ENCODE assay signal across 8 cellular contexts in genomic region chr1:160544647-160545046, GRCh38. TPM values are rescaled to one million over a fixed set of nuclear protein-coding genes. Genes with fewer than 3 reads are reported as not detected.
DNase-seq lines count a peak whose midpoint lies in the region; ATAC-seq and TF ChIP-seq lines count a peak whose summit lies in the region.

No MANE protein-coding gene starts in this region.

- H3K36me3 ChIP-seq in upper lobe of right lung, result no peaks in the 10 kb centered on the region

- H3K27ac ChIP-seq in upper lobe of right lung, result no peak overlapping the region

- H3K4me3 ChIP-seq in epithelial cell of proximal tubule (ENCODE audit: low read depth, low read length) (no peak overlapping the region), upper lobe of right lung (no peak overlapping the region)

- intact Hi-C loops in upper lobe of right lung (cut with DNase I), result no loop called here

- TF ChIP-seq CTCF in epithelial cell of proximal tubule (conservative IDR thresholded peaks at IDR 0.05; ENCODE audit: low read depth, low read length) (peak; percentile 69), upper lobe of right lung (IDR thresholded peaks at IDR 0.05) (peak; percentile 34)

- H3K4me1 Mint-ChIP-seq in stimulated activated naive CD8-positive, alpha-beta T cell treated with anti-CD3 and anti-CD28 coated beads, Interleukin-15, Interleukin-2, amounts not matched to agents 100 ng/mL and 50 ng/mL, for 24 hours (ENCODE audit: low read depth), result peaks cover 76% of the 10 kb centered on the region

- no peak for DNase-seq in stimulated activated naive CD8-positive, alpha-beta T cell treated with anti-CD3 and anti-CD28 coated beads, Interleukin-15, Interleukin-2, amounts not matched to agents 100 U/mL and 50 U/mL, for 24 hours
- DNase-seq in RKO (ENCODE audit: low spot score), result peak; percentile 35
- no peak for DNase-seq in epithelial cell of proximal tubule (ENCODE audit: low read depth)
- no peak for DNase-seq in upper lobe of right lung

- ATAC-seq in stimulated activated naive CD8-positive, alpha-beta T cell treated with anti-CD3 and anti-CD28 coated beads, Interleukin-15, Interleukin-2, amounts not matched to agents 100 U/mL and 50 U/mL, for 24 hours, result no peak
- ATAC-seq in upper lobe of right lung (no peak), HG03196 (IDR thresholded peaks at IDR 0.05; ENCODE audit: unreplicated experiment) (no peak), GM18868 (IDR thresholded peaks at IDR 0.05; ENCODE audit: unreplicated experiment) (no peak), GM21723 (IDR thresholded peaks at IDR 0.05; ENCODE audit: unreplicated experiment) (no peak)

- peaks cover 38% of the 10 kb centered on the region for H3K36me3 Mint-ChIP-seq in stimulated activated naive CD8-positive, alpha-beta T cell treated with anti-CD3 and anti-CD28 coated beads, Interleukin-15, Interleukin-2, amounts not matched to agents 100 ng/mL and 50 ng/mL, for 24 hours (ENCODE audit: low read depth)

- H3K4me1 ChIP-seq in upper lobe of right lung, result peaks cover 8% of the 10 kb centered on the region

- H3K27ac Mint-ChIP-seq in stimulated activated naive CD8-positive, alpha-beta T cell treated with anti-CD3 and anti-CD28 coated beads, Interleukin-15, Interleukin-2, amounts not matched to agents 100 ng/mL and 50 ng/mL, for 24 hours, result peak overlapping the region; percentile 80

- no peaks in the 10 kb centered on the region for H3K27me3 ChIP-seq in upper lobe of right lung

- H3K9me3 Mint-ChIP-seq in stimulated activated naive CD8-positive, alpha-beta T cell treated with anti-CD3 and anti-CD28 coated beads, Interleukin-15, Interleukin-2, amounts not matched to agents 100 ng/mL and 50 ng/mL, for 24 hours, result no peaks in the 10 kb centered on the region

- no peaks in the 10 kb centered on the region for H3K27me3 Mint-ChIP-seq in stimulated activated naive CD8-positive, alpha-beta T cell treated with anti-CD3 and anti-CD28 coated beads, Interleukin-15, Interleukin-2, amounts not matched to agents 100 ng/mL and 50 ng/mL, for 24 hours

- no peaks in the 10 kb centered on the region for H3K9me3 ChIP-seq in upper lobe of right lung

- H3K4me3 Mint-ChIP-seq in stimulated activated naive CD8-positive, alpha-beta T cell treated with anti-CD3 and anti-CD28 coated beads, Interleukin-15, Interleukin-2, amounts not matched to agents 100 ng/mL and 50 ng/mL, for 24 hours, result no peak overlapping the region

RNA-seq across cellular contexts. Expression of gene SLAMF6, which starts 21.6 kb away (rescaled TPM):
- total RNA-seq in epithelial cell of proximal tubule (not detected in 2 replicates), upper lobe of right lung (4.4 TPM)

RNA-seq across cellular contexts. Expression of gene CD84, which starts 34.6 kb away (rescaled TPM):
- total RNA-seq in epithelial cell of proximal tubule (not detected in 2 replicates), upper lobe of right lung (20.7 TPM)

Comparison
In these comparisons a context has a peak if more than half of its experiments do, and no peak if none do; other contexts are left out.
1. RNA of gene CD84, which starts 34.6 kb away (total RNA-seq): 20.7 TPM in upper lobe of right lung (single experiment); not detected in epithelial cell of proximal tubule; every median in the first group is over 10 times any median in the second.